ENCODE assay signal across 31 cellular contexts in genomic region chr9:116394070-116394469, GRCh38.
"Had no signal": no experiment of that assay in that cellular context is flagged by ENCODE, and none has a peak within 500 bp of the region (broad histone marks: within the 10 kb centered on the region; RNA-seq: fewer than 3 reads in every experiment).

No MANE protein-coding gene starts in this region.

- H3K4me2 ChIP-seq: KMS-11 had no signal

- H3K27ac Mint-ChIP-seq: activated CD4-positive, alpha-beta memory T cell treated with anti-CD3 and anti-CD28 coated beads, Interleukin-2, amount 10 ng/mL, durations not matched to agents 7 days and 5 days; activated CD8-positive, alpha-beta memory T cell treated with anti-CD3 and anti-CD28 coated beads, Interleukin-2, amount 10 ng/mL, durations not matched to agents 7 days and 5 days; activated naive CD4-positive, alpha-beta T cell treated with anti-CD3 and anti-CD28 coated beads, Interleukin-2, amount 10 ng/mL, durations not matched to agents 7 days and 5 days; activated naive CD8-positive, alpha-beta T cell; activated naive CD8-positive, alpha-beta T cell treated with anti-CD3 and anti-CD28 coated beads, Interleukin-2, amount 50 U/mL, for 24 hours had no signal

- H3K27ac ChIP-seq: KMS-11, WERI-Rb-1 had no signal

- H3K36me3 Mint-ChIP-seq: activated naive CD4-positive, alpha-beta T cell treated with anti-CD3 and anti-CD28 coated beads, Interleukin-2, amount 10 ng/mL, durations not matched to agents 7 days and 5 days; brain had no signal

- DNase-seq: activated CD4-positive, alpha-beta memory T cell treated with anti-CD3 and anti-CD28 coated beads, Interleukin-2, amount 10 ng/mL, durations not matched to agents 7 days and 5 days; activated CD4-positive, alpha-beta T cell treated with anti-CD3 and anti-CD28 coated beads for 1 hour; activated CD4-positive, alpha-beta T cell treated with anti-CD3 and anti-CD28 coated beads for 48 hours; activated CD4-positive, CD25-positive, alpha-beta regulatory T cell; activated CD8-positive, alpha-beta memory T cell treated with anti-CD3 and anti-CD28 coated beads for 24 hours; activated CD8-positive, alpha-beta memory T cell treated with anti-CD3 and anti-CD28 coated beads, Interleukin-2, amount 10 ng/mL, durations not matched to agents 7 days and 5 days; activated CD8-positive, alpha-beta memory T cell treated with anti-CD3 and anti-CD28 coated beads, Interleukin-2, amount 50 U/mL, for 48 hours; activated effector memory CD4-positive, alpha-beta T cell treated with Interleukin-2 at 50 U/mL for 16 hours; activated naive CD4-positive, alpha-beta T cell treated with anti-CD3 and anti-CD28 coated beads, Interleukin-2, amount 10 ng/mL, durations not matched to agents 7 days and 5 days; activated naive CD8-positive, alpha-beta T cell treated with anti-CD3 and anti-CD28 coated beads, Interleukin-2, amount 50 U/mL, for 24 hours; activated T-cell treated with anti-CD3 and anti-CD28 coated beads, Interleukin-2, amount 50 U/mL, for 48 hours; anterior cingulate cortex; central memory CD4-positive, alpha-beta T cell; NCI-H1092 treated with DMSO at 0.1 percent for 48 hours; NCI-H1417; NCI-H146; NCI-H187; NCI-H2029 treated with DMSO at 0.1 percent for 48 hours; NCI-H2107; NCI-H226; NCI-H446 treated with DMSO at 0.1 percent for 48 hours; NCI-H524; SIG-M5; SW 1271; T-helper 1 cell; T-helper 2 cell; T-helper 9 cell; WERI-Rb-1 had no signal

- H3K27me3 Mint-ChIP-seq: activated CD4-positive, alpha-beta memory T cell treated with anti-CD3 and anti-CD28 coated beads, Interleukin-2, amount 10 ng/mL, durations not matched to agents 7 days and 5 days; activated CD8-positive, alpha-beta memory T cell treated with anti-CD3 and anti-CD28 coated beads, Interleukin-2, amount 10 ng/mL, durations not matched to agents 7 days and 5 days; activated naive CD4-positive, alpha-beta T cell treated with anti-CD3 and anti-CD28 coated beads, Interleukin-2, amount 10 ng/mL, durations not matched to agents 7 days and 5 days; activated naive CD8-positive, alpha-beta T cell; activated naive CD8-positive, alpha-beta T cell treated with anti-CD3 and anti-CD28 coated beads, Interleukin-2, amount 50 U/mL, for 24 hours had no signal

- H3K9me3 Mint-ChIP-seq: activated CD4-positive, alpha-beta memory T cell treated with anti-CD3 and anti-CD28 coated beads, Interleukin-2, amount 10 ng/mL, durations not matched to agents 7 days and 5 days; activated naive CD4-positive, alpha-beta T cell treated with anti-CD3 and anti-CD28 coated beads, Interleukin-2, amount 10 ng/mL, durations not matched to agents 7 days and 5 days; activated naive CD8-positive, alpha-beta T cell treated with anti-CD3 and anti-CD28 coated beads, Interleukin-2, amount 50 U/mL, for 24 hours had no signal

- H3K9ac ChIP-seq: KMS-11 had no signal

- H3K4me3 Mint-ChIP-seq: activated CD4-positive, alpha-beta memory T cell treated with anti-CD3 and anti-CD28 coated beads, Interleukin-2, amount 10 ng/mL, durations not matched to agents 7 days and 5 days; activated CD8-positive, alpha-beta memory T cell treated with anti-CD3 and anti-CD28 coated beads, Interleukin-2, amount 10 ng/mL, durations not matched to agents 7 days and 5 days; activated naive CD4-positive, alpha-beta T cell treated with anti-CD3 and anti-CD28 coated beads, Interleukin-2, amount 10 ng/mL, durations not matched to agents 7 days and 5 days; activated naive CD8-positive, alpha-beta T cell; activated naive CD8-positive, alpha-beta T cell treated with anti-CD3 and anti-CD28 coated beads, Interleukin-2, amount 50 U/mL, for 24 hours; brain had no signal

- H3K4me1 Mint-ChIP-seq: activated CD4-positive, alpha-beta memory T cell treated with anti-CD3 and anti-CD28 coated beads, Interleukin-2, amount 10 ng/mL, durations not matched to agents 7 days and 5 days; activated CD8-positive, alpha-beta memory T cell treated with anti-CD3 and anti-CD28 coated beads, Interleukin-2, amount 10 ng/mL, durations not matched to agents 7 days and 5 days; activated naive CD4-positive, alpha-beta T cell treated with anti-CD3 and anti-CD28 coated beads, Interleukin-2, amount 10 ng/mL, durations not matched to agents 7 days and 5 days; activated naive CD8-positive, alpha-beta T cell treated with anti-CD3 and anti-CD28 coated beads, Interleukin-2, amount 50 U/mL, for 24 hours had no signal
